Comparison of ENCODE assay signal across 8 cellular contexts in the genomic region with DNA sequence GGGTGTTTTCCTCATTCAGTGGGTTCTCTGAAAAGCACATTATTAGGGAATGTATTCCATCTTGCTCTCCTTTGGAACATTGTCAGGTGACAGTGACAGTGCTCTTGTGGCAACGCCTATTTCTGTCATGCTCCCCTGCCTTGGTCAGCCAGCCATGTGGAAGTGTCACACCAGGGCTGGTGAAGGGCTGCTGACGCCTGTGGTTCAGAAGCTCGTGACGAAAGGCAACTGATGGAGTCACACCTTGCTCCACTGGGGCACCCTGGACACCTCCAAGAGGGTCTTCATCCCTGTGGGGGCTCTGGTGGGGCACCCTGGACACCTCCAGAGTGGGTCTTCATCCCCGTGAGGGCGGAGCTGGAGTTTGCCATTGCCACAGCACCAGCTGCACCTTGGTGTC.
DNase-seq lines count a peak whose midpoint lies in the region; ATAC-seq and TF ChIP-seq lines count a peak whose summit lies in the region.
"Had no signal": no experiment of that assay in that cellular context is flagged by ENCODE, and none has a peak within 500 bp of the region (broad histone marks: within the 10 kb centered on the region; RNA-seq: fewer than 3 reads in every experiment).

No MANE protein-coding gene starts in this region.

- CTCF ChIA-PET in MCF 10A (lab: Yijun Ruan, JAX) (interaction anchor here (0.9 kb wide), 1 partner anchor 60 kb away, joined by 3 read pairs; no protein-coding TSS in a partner anchor), mammary epithelial cell (lab: Charles Lee; ENCODE audit: low non-redundant PET) (no interaction called here)

- H3K4me3 Mint-ChIP-seq in activated T-helper 2 cell treated with anti-CD3 and anti-CD28 coated beads, Interferon-gamma antibody, Interleukin-2, Interleukin-4, amounts not matched to agents 10 μg/mL and 5 μg/mL and 100 μg/mL, durations not matched to agents 14 hours and 24 hours and 36 hours (ENCODE audit: low read depth): no peak overlapping the region
- H3K4me3 Mint-ChIP-seq in stimulated activated memory B cell treated with anti-CD40 and anti-IgM and Interleukin-4, amounts not matched to agents 10 μg/mL and 1 μg/mL and 100 μg/mL, for 72 hours: peak overlapping the region; percentile 37
- no peak overlapping the region for H3K4me3 Mint-ChIP-seq in MCF 10A (ENCODE audit: unreplicated experiment)
- H3K4me3 Mint-ChIP-seq: nephron had no signal

- H3K9me3 ChIP-seq in mammary epithelial cell (replicated peaks; ENCODE audit: insufficient read depth, low read length): no peaks in the 10 kb centered on the region

- no peaks in the 10 kb centered on the region for H3K4me1 ChIP-seq in mammary epithelial cell (ENCODE audit: insufficient read depth, low read length)

- no peaks in the 10 kb centered on the region for H3K27me3 Mint-ChIP-seq in activated T-helper 2 cell treated with anti-CD3 and anti-CD28 coated beads, Interferon-gamma antibody, Interleukin-2, Interleukin-4, amounts not matched to agents 10 μg/mL and 5 μg/mL and 100 μg/mL, durations not matched to agents 14 hours and 24 hours and 36 hours (ENCODE audit: low read depth)
- H3K27me3 Mint-ChIP-seq in stimulated activated memory B cell treated with anti-CD40 and anti-IgM and Interleukin-4, amounts not matched to agents 10 μg/mL and 1 μg/mL and 100 μg/mL, for 72 hours: no peaks in the 10 kb centered on the region
- H3K27me3 Mint-ChIP-seq in MCF 10A (ENCODE audit: insufficient read depth, unreplicated experiment): no peaks in the 10 kb centered on the region

- TF ChIP-seq CTCF in MCF 10A (IDR thresholded peaks at IDR 0.05; ENCODE audit: unreplicated experiment): no peak
- no peak for TF ChIP-seq CTCF in mammary epithelial cell (conservative IDR thresholded peaks at IDR 0.05 in 1 of 2, IDR thresholded peaks at IDR 0.05 in 1 of 2; ENCODE audit: extremely low read depth in 1 of 2, insufficient read depth in 1 of 2, low read depth in 1 of 2, low read length in 2 of 2)

- H3K79me2 ChIP-seq in mammary epithelial cell (ENCODE audit: insufficient read depth, low read length): no peaks in the 10 kb centered on the region

- peaks cover 71% of the 10 kb centered on the region for H3K36me3 Mint-ChIP-seq in activated T-helper 2 cell treated with anti-CD3 and anti-CD28 coated beads, Interferon-gamma antibody, Interleukin-2, Interleukin-4, amounts not matched to agents 10 μg/mL and 5 μg/mL and 100 μg/mL, durations not matched to agents 14 hours and 24 hours and 36 hours (ENCODE audit: low read depth)
- H3K36me3 Mint-ChIP-seq in stimulated activated memory B cell treated with anti-CD40 and anti-IgM and Interleukin-4, amounts not matched to agents 10 μg/mL and 1 μg/mL and 100 μg/mL, for 72 hours: peaks cover 27% of the 10 kb centered on the region
- peaks cover 24% of the 10 kb centered on the region for H3K36me3 Mint-ChIP-seq in MCF 10A (ENCODE audit: insufficient read depth, unreplicated experiment)

- no peaks in the 10 kb centered on the region for H3K36me3 ChIP-seq in mammary epithelial cell (ENCODE audit: insufficient read depth, low read length)

- H2AFZ ChIP-seq in mammary epithelial cell (ENCODE audit: low read depth, low read length): no peak overlapping the region

- no peak for DNase-seq in activated T-helper 2 cell treated with anti-CD3 and anti-CD28 coated beads, Interferon-gamma antibody, Interleukin-2, Interleukin-4, amounts not matched to agents 10 μg/mL and 5 μg/mL and 100 μg/mL, durations not matched to agents 14 hours and 24 hours and 36 hours (ENCODE audit: low spot score)
- DNase-seq in NCI-H146 treated with DMSO at 0.1 percent for 48 hours (lab: John Stamatoyannopoulos, UW; ENCODE audit: unreplicated experiment) (no peak), MCF 10A (ENCODE audit: unreplicated experiment) (no peak), mammary epithelial cell (no peak)

- no peak overlapping the region for H3K4me2 ChIP-seq in mammary epithelial cell (ENCODE audit: insufficient read depth, low read depth, low read length)

- BruUV-seq in MCF 10A (replicated peaks; lab: Mats Ljungman, UMichigan) (no TSS peak), mammary epithelial cell (replicated peaks; lab: Mats Ljungman, UMichigan) (no TSS peak)

- peak overlapping the region; percentile 36 for H3K27ac Mint-ChIP-seq in activated T-helper 2 cell treated with anti-CD3 and anti-CD28 coated beads, Interferon-gamma antibody, Interleukin-2, Interleukin-4, amounts not matched to agents 10 μg/mL and 5 μg/mL and 100 μg/mL, durations not matched to agents 14 hours and 24 hours and 36 hours
- H3K27ac Mint-ChIP-seq in stimulated activated memory B cell treated with anti-CD40 and anti-IgM and Interleukin-4, amounts not matched to agents 10 μg/mL and 1 μg/mL and 100 μg/mL, for 72 hours: peak overlapping the region; percentile 97
- no peak overlapping the region for H3K27ac Mint-ChIP-seq in MCF 10A (ENCODE audit: low read depth, unreplicated experiment)
- H3K27ac Mint-ChIP-seq: nephron had no signal

- WGBS in mammary epithelial cell (ENCODE audit: low coverage, missing lambda C conversion rate): 90% methylated on average over 5 of the region's 6 CpGs

- ATAC-seq in HG02885 (IDR thresholded peaks at IDR 0.05; ENCODE audit: poor library complexity, unreplicated experiment): peak; percentile 61
- ATAC-seq in stimulated activated memory B cell treated with anti-CD40 and anti-IgM and Interleukin-4, amounts not matched to agents 10 μg/mL and 1 μg/mL and 100 μg/mL, for 72 hours: peak; percentile 79

- intact Hi-C loops in activated T-helper 2 cell treated with anti-CD3 and anti-CD28 coated beads, Interferon-gamma antibody, Interleukin-2, Interleukin-4, amounts not matched to agents 10 μg/mL and 5 μg/mL and 100 μg/mL, durations not matched to agents 14 hours and 24 hours and 36 hours (cut with micrococcal nuclease): no loop called here
- intact Hi-C loops in MCF 10A (cut with micrococcal nuclease): no loop called here
- intact Hi-C loops in mammary epithelial cell (cut with micrococcal nuclease): no loop called here

- no peaks in the 10 kb centered on the region for H3K27me3 ChIP-seq in mammary epithelial cell (ENCODE audit: insufficient read depth, low read length)

- peak; percentile 6 for TF ChIP-seq POLR2A in GM19099 (IDR thresholded peaks at IDR 0.05; ENCODE audit: extremely low read depth, insufficient read length, low read depth)

- dilution Hi-C loops in mammary epithelial cell (cut with HindIII; ENCODE audit: low sequenced_read_pairs): no loop called here

- no peaks in the 10 kb centered on the region for H4K20me1 ChIP-seq in mammary epithelial cell (ENCODE audit: insufficient read depth, low read length)

- H3K9ac ChIP-seq in mammary epithelial cell (ENCODE audit: insufficient read depth, low read length): no peak overlapping the region

- in situ Hi-C loops in mammary epithelial cell (cut with MboI; ENCODE audit: low sequenced_read_pairs in 2 of 2): no loop called here

- POLR2A ChIA-PET in MCF 10A (lab: Yijun Ruan, JAX): interaction anchor here (0.6 to 1.2 kb wide), 2 partner anchors 13 to 26 kb away, joined by 3 read pairs; no protein-coding TSS in a partner anchor

- peaks cover 71% of the 10 kb centered on the region for H3K4me1 Mint-ChIP-seq in activated T-helper 2 cell treated with anti-CD3 and anti-CD28 coated beads, Interferon-gamma antibody, Interleukin-2, Interleukin-4, amounts not matched to agents 10 μg/mL and 5 μg/mL and 100 μg/mL, durations not matched to agents 14 hours and 24 hours and 36 hours (ENCODE audit: low read depth)
- peaks cover 86% of the 10 kb centered on the region for H3K4me1 Mint-ChIP-seq in stimulated activated memory B cell treated with anti-CD40 and anti-IgM and Interleukin-4, amounts not matched to agents 10 μg/mL and 1 μg/mL and 100 μg/mL, for 72 hours
- no peaks in the 10 kb centered on the region for H3K4me1 Mint-ChIP-seq in MCF 10A (ENCODE audit: insufficient read depth, unreplicated experiment)
- H3K4me1 Mint-ChIP-seq: nephron had no signal

- no peak overlapping the region for H3K27ac ChIP-seq in mammary epithelial cell (ENCODE audit: insufficient read depth, low read depth, low read length)

- no peaks in the 10 kb centered on the region for H3K9me3 Mint-ChIP-seq in activated T-helper 2 cell treated with anti-CD3 and anti-CD28 coated beads, Interferon-gamma antibody, Interleukin-2, Interleukin-4, amounts not matched to agents 10 μg/mL and 5 μg/mL and 100 μg/mL, durations not matched to agents 14 hours and 24 hours and 36 hours
- H3K9me3 Mint-ChIP-seq in stimulated activated memory B cell treated with anti-CD40 and anti-IgM and Interleukin-4, amounts not matched to agents 10 μg/mL and 1 μg/mL and 100 μg/mL, for 72 hours: no peaks in the 10 kb centered on the region
- no peaks in the 10 kb centered on the region for H3K9me3 Mint-ChIP-seq in MCF 10A (ENCODE audit: unreplicated experiment)
- H3K9me3 Mint-ChIP-seq: nephron had no signal

- no peak overlapping the region for H3K4me3 ChIP-seq in mammary epithelial cell (replicated peaks in 1 of 3; ENCODE audit: insufficient read depth in 1 of 3, low read depth in 2 of 3, low read length in 3 of 3)
